8 cellular contexts compared by ENCODE assay signal in the genomic region with DNA sequence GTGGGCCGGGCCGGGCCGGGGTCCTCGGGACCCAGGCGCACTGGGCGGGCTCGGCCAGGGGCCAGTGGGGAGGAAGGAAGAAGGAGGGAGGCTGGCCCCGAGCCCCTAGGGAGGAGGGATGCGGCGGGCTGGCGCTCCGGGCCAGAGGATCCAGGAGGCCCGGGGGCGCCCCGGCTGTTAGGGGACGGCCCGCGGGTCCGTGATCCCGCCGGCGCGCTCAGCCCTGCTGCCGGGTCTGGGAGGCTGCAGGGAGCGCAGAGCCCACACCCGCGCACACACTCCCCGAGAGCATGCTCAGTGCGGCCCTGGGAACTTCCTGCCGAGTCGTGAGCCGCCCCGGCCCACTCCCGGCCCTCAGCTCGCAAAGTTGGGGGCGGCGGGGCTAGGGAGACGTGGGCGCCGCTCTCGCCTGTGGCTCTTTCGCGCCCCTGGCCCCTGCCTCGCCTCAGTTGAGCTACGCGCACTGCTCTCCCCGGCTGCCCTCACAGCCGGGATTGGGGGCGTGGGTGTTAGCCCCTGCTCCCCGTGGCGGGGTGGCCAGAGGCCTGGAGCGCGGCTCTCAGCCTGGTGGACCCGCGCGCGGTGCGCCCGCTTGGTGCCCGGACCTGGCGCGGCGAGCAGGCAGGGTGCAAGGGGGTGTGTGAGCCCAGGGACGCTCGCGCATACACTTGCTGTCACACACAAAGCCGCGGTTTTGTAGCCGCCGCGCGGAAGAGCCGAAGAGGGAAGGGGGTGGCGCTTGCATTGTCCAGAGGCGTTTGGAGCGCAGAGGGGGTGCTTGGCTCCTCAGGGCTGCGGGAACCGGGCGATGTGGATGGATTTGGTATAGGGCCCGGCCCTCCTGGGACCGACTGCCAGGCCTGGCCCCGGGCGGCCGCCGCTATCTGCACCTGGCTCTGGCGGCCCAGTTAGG.
DNase-seq lines count a peak whose midpoint lies in the region; ATAC-seq and TF ChIP-seq lines count a peak whose summit lies in the region.

No MANE protein-coding gene starts in this region.

- H3K18ac ChIP-seq in IMR-90 (ENCODE audit: low read depth, low read length), result no peak overlapping the region; the same call in 1 of the 2 replicates

- H4K20me1 ChIP-seq in DND-41 (ENCODE audit: insufficient read depth, low read length), result peaks cover 48% of the 10 kb centered on the region
- peaks cover 51% of the 10 kb centered on the region for H4K20me1 ChIP-seq in IMR-90 (ENCODE audit: insufficient read depth, low read length)

- H3K4ac ChIP-seq in IMR-90 (ENCODE audit: low read depth, low read length), result peak overlapping the region; percentile 61

- dilution Hi-C loops in IMR-90 (cut with HindIII; ENCODE audit: low sequenced_read_pairs, unreplicated experiment), result no loop called here

- peak overlapping the region; percentile 72 for H3K23ac ChIP-seq in IMR-90 (ENCODE audit: low read depth, low read length)

- H3K27ac Mint-ChIP-seq in T-helper 2 cell treated with Interferon-gamma antibody and Interleukin-4, amounts not matched to agents 5 μg/mL and 100 μg/mL, for 36 hours, result no peak overlapping the region

- H3K56ac ChIP-seq in IMR-90 (ENCODE audit: extremely low read depth, insufficient read depth, low read length), result peak overlapping the region; percentile 46

- H3K9me1 ChIP-seq in IMR-90 (ENCODE audit: insufficient read depth, low read length), result peaks cover 30% of the 10 kb centered on the region

- TF ChIP-seq CTCF in DND-41 (IDR thresholded peaks at IDR 0.05; ENCODE audit: borderline replicate concordance, extremely low read depth, low read length, poor library complexity, severe bottlenecking) (no peak), IMR-90 (conservative IDR thresholded peaks at IDR 0.05; ENCODE audit: low read depth, low read length) (no peak), astrocyte of the spinal cord (IDR thresholded peaks at IDR 0.05; ENCODE audit: low read depth, low read length) (no peak)

- H3K36me3 Mint-ChIP-seq in T-helper 2 cell treated with Interferon-gamma antibody and Interleukin-4, amounts not matched to agents 5 μg/mL and 100 μg/mL, for 36 hours (ENCODE audit: low read depth), result peaks cover 1% of the 10 kb centered on the region

- H3K79me2 ChIP-seq in DND-41 (ENCODE audit: insufficient read depth, low read length), result peaks cover 63% of the 10 kb centered on the region

- peak overlapping the region; percentile 50; the same call in 1 of the 2 replicates for H2BK120ac ChIP-seq in IMR-90 (ENCODE audit: low read depth, low read length)

- no peak overlapping the region for H2BK20ac ChIP-seq in IMR-90 (ENCODE audit: low read depth, low read length)

- H3K9me3 Mint-ChIP-seq in T-helper 2 cell treated with Interferon-gamma antibody and Interleukin-4, amounts not matched to agents 5 μg/mL and 100 μg/mL, for 36 hours, result no peaks in the 10 kb centered on the region

- ATAC-seq in DND-41 (ENCODE audit: insufficient read depth, low read depth) (peak; percentile 78), GM21390 (IDR thresholded peaks at IDR 0.05; ENCODE audit: unreplicated experiment) (peak; percentile 45), IMR-90 (ENCODE audit: low read depth) (peak; percentile 54)

- no peak overlapping the region for H4K5ac ChIP-seq in IMR-90 (ENCODE audit: low read depth, low read length)

- H3K4me3 ChIP-seq in DND-41 (ENCODE audit: low read depth in 1 of 2, low read length in 2 of 2), result peak overlapping the region; percentile 86 to 95
- peak overlapping the region; percentile 51 for H3K4me3 ChIP-seq in IMR-90 (ENCODE audit: insufficient read depth, low read depth, low read length)
- H3K4me3 ChIP-seq in astrocyte of the spinal cord (ENCODE audit: low read depth, low read length), result peak overlapping the region; percentile 61
- H3K4me3 ChIP-seq in iPS DF 6.9 (ENCODE audit: low read length), result peak overlapping the region; percentile 91
- H3K4me3 ChIP-seq in skeletal muscle satellite cell (ENCODE audit: low read length), result peak overlapping the region; percentile 92

- DNase-seq in DND-41 (peak; percentile 75), IMR-90 (peak; percentile 71), astrocyte of the spinal cord (ENCODE audit: low read depth, low spot score) (peak; percentile 57), iPS DF 6.9 (ENCODE audit: low read depth, low spot score) (no peak), DMS79 (lab: John Stamatoyannopoulos, UW) (no peak)
- peak; percentile 56 for DNase-seq in T-helper 2 cell treated with Interferon-gamma antibody and Interleukin-4, amounts not matched to agents 5 μg/mL and 100 μg/mL, for 36 hours (ENCODE audit: low spot score)

- H3K27me3 Mint-ChIP-seq in T-helper 2 cell treated with Interferon-gamma antibody and Interleukin-4, amounts not matched to agents 5 μg/mL and 100 μg/mL, for 36 hours (ENCODE audit: low read depth), result peaks cover 49% of the 10 kb centered on the region

- peak overlapping the region; percentile 77 for H3K27ac ChIP-seq in DND-41 (ENCODE audit: low read length)
- peak overlapping the region; percentile 85 for H3K27ac ChIP-seq in IMR-90 (ENCODE audit: insufficient read depth, low read length)
- no peak overlapping the region for H3K27ac ChIP-seq in iPS DF 6.9 (ENCODE audit: low read length)

- peak overlapping the region; percentile 37; the same call in 1 of the 2 replicates for H4K91ac ChIP-seq in IMR-90 (ENCODE audit: insufficient read depth, low read depth, low read length)

- intact Hi-C loops in IMR-90 (cut with micrococcal nuclease), result no loop called here

- CTCF ChIA-PET in IMR-90 (lab: Yijun Ruan, JAX), result interaction anchor here (0.6 kb wide), 1 partner anchor 14 kb away, joined by 3 read pairs; no protein-coding TSS in a partner anchor

- H3K27me3 ChIP-seq in DND-41 (ENCODE audit: insufficient read depth, low read length, poor library complexity) (no peaks in the 10 kb centered on the region), IMR-90 (ENCODE audit: control insufficient read depth, insufficient read depth, low read length) (no peaks in the 10 kb centered on the region), iPS DF 6.9 (ENCODE audit: control insufficient read depth, insufficient read depth, low read length) (no peaks in the 10 kb centered on the region), skeletal muscle satellite cell (ENCODE audit: control insufficient read depth, insufficient read depth, low read length) (peaks cover 6% of the 10 kb centered on the region)

- peaks cover 6% of the 10 kb centered on the region for H3K36me3 ChIP-seq in DND-41 (ENCODE audit: insufficient read depth, low read length)
- peaks cover 1% of the 10 kb centered on the region; the same call in 1 of the 2 replicates for H3K36me3 ChIP-seq in IMR-90 (ENCODE audit: control insufficient read depth, insufficient read depth, low read length)
- peaks cover 3% of the 10 kb centered on the region; the same call in 1 of the 2 replicates for H3K36me3 ChIP-seq in iPS DF 6.9 (ENCODE audit: control insufficient read depth, insufficient read depth, low read length)
- H3K36me3 ChIP-seq in skeletal muscle satellite cell (ENCODE audit: insufficient read depth, low read length), result no peaks in the 10 kb centered on the region

- no TSS peak for BruUV-seq in IMR-90 (replicated peaks; lab: Mats Ljungman, UMichigan)

- peak overlapping the region; percentile 30; the same call in 1 of the 3 replicates for H2BK15ac ChIP-seq in IMR-90 (ENCODE audit: low read depth, low read length)

- peak overlapping the region; percentile 70 for H2AK9ac ChIP-seq in IMR-90 (replicated peaks; ENCODE audit: low read depth, low read length, poor library complexity)

- H3K9me3 ChIP-seq in DND-41 (ENCODE audit: insufficient read depth, low read length, severe bottlenecking) (no peaks in the 10 kb centered on the region), IMR-90 (ENCODE audit: control insufficient read depth, insufficient read depth, low read length) (no peaks in the 10 kb centered on the region), iPS DF 6.9 (ENCODE audit: control insufficient read depth, insufficient read depth, low read length) (no peaks in the 10 kb centered on the region), skeletal muscle satellite cell (replicated peaks; ENCODE audit: low read length) (no peaks in the 10 kb centered on the region)

- peak overlapping the region; percentile 74 for H2AK5ac ChIP-seq in IMR-90 (ENCODE audit: low read depth, low read length)

- H3K4me2 ChIP-seq in DND-41 (ENCODE audit: insufficient read depth, low read length) (peak overlapping the region; percentile 94), IMR-90 (ENCODE audit: low read depth, low read length) (peak overlapping the region; percentile 88), skeletal muscle satellite cell (ENCODE audit: low read length) (peak overlapping the region; percentile 95)

- H4K8ac ChIP-seq in IMR-90 (ENCODE audit: low read depth in 2 of 2, low read length in 2 of 2), result peak overlapping the region in 1 of 2 experiments; percentile 74; a peak in 2 of 4 replicates

- POLR2A ChIA-PET in IMR-90 (lab: Charles Lee; ENCODE audit: unreplicated experiment), result interaction anchor here (0.5 to 0.7 kb wide), 2 partner anchors 48 to 213 kb away, joined by 4 read pairs; no protein-coding TSS in a partner anchor

- H2AFZ ChIP-seq in DND-41 (ENCODE audit: low read depth, low read length) (peak overlapping the region; percentile 94), IMR-90 (replicated peaks; ENCODE audit: low read length, poor library complexity) (peak overlapping the region; percentile 86)

- no peak for TF ChIP-seq POLR2A in IMR-90 (IDR thresholded peaks at IDR 0.05; ENCODE audit: low read depth, low read length)

- H3K4me1 ChIP-seq in DND-41 (ENCODE audit: insufficient read depth, low read length) (peaks cover 71% of the 10 kb centered on the region), IMR-90 (ENCODE audit: control insufficient read depth, insufficient read depth, low read length) (peaks cover 31% of the 10 kb centered on the region), iPS DF 6.9 (ENCODE audit: control insufficient read depth, insufficient read depth, low read length) (peaks cover 12% of the 10 kb centered on the region; the same call in 1 of the 2 replicates), skeletal muscle satellite cell (ENCODE audit: control insufficient read depth, insufficient read depth, low read length) (peaks cover 17% of the 10 kb centered on the region)

- H2BK5ac ChIP-seq in IMR-90 (ENCODE audit: low read depth, low read length, poor library complexity, severe bottlenecking), result peak overlapping the region; percentile 65

- H3K79me1 ChIP-seq in IMR-90 (ENCODE audit: low read depth in 1 of 2, low read length in 2 of 2), result peaks cover 22 to 56% of the 10 kb centered on the region in 2 experiments

- peak overlapping the region; percentile 95 for H3K9ac ChIP-seq in DND-41 (ENCODE audit: low read depth, low read length)
- peak overlapping the region; percentile 84 for H3K9ac ChIP-seq in IMR-90 (ENCODE audit: low read depth, low read length)
- peak overlapping the region; percentile 87 for H3K9ac ChIP-seq in skeletal muscle satellite cell (ENCODE audit: low read depth, low read length)

- H3K4me3 Mint-ChIP-seq in T-helper 2 cell treated with Interferon-gamma antibody and Interleukin-4, amounts not matched to agents 5 μg/mL and 100 μg/mL, for 36 hours, result peak overlapping the region; percentile 66

- TF ChIP-seq RAD21 in IMR-90 (IDR thresholded peaks at IDR 0.05; ENCODE audit: low read length), result no peak

- WGBS in IMR-90 (ENCODE audit: extremely low coverage in 2 of 2, insufficient read length in 1 of 2), 2 experiments, result 0% methylated on average over 17 of the region's 86 CpGs; no CpG with 5 or more reads in 1 of the 2 experiments
- no CpG with 5 or more reads among the region's 86 CpGs for WGBS in iPS DF 6.9 (ENCODE audit: insufficient coverage, insufficient read length)

- H3K14ac ChIP-seq in IMR-90 (replicated peaks; ENCODE audit: low read depth, low read length), result peak overlapping the region; percentile 77

- H3K4me1 Mint-ChIP-seq in T-helper 2 cell treated with Interferon-gamma antibody and Interleukin-4, amounts not matched to agents 5 μg/mL and 100 μg/mL, for 36 hours (ENCODE audit: low read depth), result peaks cover 15% of the 10 kb centered on the region

- in situ Hi-C loops in IMR-90 (cut with MboI; ENCODE audit: low sequenced_read_pairs), result no loop called here
- in situ Hi-C loops in astrocyte of the spinal cord (cut with HindIII; ENCODE audit: low sequenced_read_pairs), result no loop called here

Comparison
In these comparisons a context has a peak if more than half of its experiments do, and no peak if none do; other contexts are left out.
1. DNase-seq: peak in DND-41 (single experiment), IMR-90 (single experiment), T-helper 2 cell treated with Interferon-gamma antibody and Interleukin-4, amounts not matched to agents 5 μg/mL and 100 μg/mL, for 36 hours (single experiment) and astrocyte of the spinal cord (single experiment); none in iPS DF 6.9 (single experiment) and DMS79 (single experiment).
2. Peak in every context shown above with its lines, with median percentiles within 50 percentile points of each other: ATAC-seq, H3K4me2 ChIP-seq, H3K4me3 ChIP-seq and H3K9ac ChIP-seq.